In the genomic region with DNA sequence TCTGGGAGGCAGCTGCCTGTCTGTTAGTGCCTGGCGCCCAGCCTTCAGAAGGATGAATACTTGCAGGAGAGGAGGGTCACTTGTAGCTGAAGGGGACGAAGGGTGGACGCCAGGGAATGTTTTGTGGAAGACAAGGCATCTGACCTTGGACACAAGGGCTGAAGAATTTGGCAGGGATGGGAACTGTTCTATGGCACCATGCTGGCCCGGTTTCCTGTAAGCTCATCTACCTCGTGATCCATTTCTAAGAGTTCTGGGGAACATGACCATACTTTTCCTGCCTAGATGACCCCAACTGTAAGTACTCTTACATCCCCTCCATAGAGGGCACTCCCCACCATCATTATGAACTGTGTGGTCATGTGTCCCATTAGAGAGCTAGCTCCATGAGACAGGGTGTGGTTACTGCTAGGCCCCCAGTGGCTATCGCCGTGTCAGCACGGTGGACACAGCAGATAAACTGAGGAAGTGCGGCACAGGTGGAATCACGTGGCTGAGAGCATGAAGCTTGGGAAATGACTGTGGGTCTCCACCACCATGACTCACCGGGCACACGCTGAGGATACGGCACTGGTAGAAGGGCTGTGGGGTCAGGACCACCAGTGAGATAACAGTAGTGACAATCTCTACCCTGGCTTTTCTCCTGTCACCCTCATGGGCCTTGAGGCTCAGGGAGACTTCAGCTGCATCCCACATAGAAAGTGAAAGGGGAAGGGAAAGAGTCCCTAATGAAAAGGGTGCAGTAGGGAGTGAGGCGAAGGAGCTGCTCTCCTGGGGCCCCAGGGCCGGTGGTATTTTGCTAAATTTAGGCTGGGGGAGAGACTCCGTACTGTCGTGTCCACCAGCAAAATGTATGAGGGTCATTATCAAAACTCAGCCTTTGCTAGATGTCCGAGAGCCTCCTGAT, we compare ENCODE assay signal across 1 cellular context.
TF ChIP-seq lines count a peak whose summit lies in the region.

No MANE protein-coding gene starts in this region.

TF ChIP-seq in K562, 482 proteins besides CTCF, POLR2A, EP300 and RAD21 (continued from another document and continues in another):
- TF ChIP-seq PCBP2 (IDR thresholded peaks at IDR 0.05; ENCODE audit: low read depth, low read length, poor library complexity, severe bottlenecking): no peak
- TF ChIP-seq FOS (IDR thresholded peaks at IDR 0.05; ENCODE audit: extremely low read depth, insufficient read length): no peak
- TF ChIP-seq ZFP1 (CRISPR knock-in tag; IDR thresholded peaks at IDR 0.05): no peak
- no peak for TF ChIP-seq RFX5 (IDR thresholded peaks at IDR 0.05; ENCODE audit: low read depth, low read length)
- TF ChIP-seq, protein P1, sequence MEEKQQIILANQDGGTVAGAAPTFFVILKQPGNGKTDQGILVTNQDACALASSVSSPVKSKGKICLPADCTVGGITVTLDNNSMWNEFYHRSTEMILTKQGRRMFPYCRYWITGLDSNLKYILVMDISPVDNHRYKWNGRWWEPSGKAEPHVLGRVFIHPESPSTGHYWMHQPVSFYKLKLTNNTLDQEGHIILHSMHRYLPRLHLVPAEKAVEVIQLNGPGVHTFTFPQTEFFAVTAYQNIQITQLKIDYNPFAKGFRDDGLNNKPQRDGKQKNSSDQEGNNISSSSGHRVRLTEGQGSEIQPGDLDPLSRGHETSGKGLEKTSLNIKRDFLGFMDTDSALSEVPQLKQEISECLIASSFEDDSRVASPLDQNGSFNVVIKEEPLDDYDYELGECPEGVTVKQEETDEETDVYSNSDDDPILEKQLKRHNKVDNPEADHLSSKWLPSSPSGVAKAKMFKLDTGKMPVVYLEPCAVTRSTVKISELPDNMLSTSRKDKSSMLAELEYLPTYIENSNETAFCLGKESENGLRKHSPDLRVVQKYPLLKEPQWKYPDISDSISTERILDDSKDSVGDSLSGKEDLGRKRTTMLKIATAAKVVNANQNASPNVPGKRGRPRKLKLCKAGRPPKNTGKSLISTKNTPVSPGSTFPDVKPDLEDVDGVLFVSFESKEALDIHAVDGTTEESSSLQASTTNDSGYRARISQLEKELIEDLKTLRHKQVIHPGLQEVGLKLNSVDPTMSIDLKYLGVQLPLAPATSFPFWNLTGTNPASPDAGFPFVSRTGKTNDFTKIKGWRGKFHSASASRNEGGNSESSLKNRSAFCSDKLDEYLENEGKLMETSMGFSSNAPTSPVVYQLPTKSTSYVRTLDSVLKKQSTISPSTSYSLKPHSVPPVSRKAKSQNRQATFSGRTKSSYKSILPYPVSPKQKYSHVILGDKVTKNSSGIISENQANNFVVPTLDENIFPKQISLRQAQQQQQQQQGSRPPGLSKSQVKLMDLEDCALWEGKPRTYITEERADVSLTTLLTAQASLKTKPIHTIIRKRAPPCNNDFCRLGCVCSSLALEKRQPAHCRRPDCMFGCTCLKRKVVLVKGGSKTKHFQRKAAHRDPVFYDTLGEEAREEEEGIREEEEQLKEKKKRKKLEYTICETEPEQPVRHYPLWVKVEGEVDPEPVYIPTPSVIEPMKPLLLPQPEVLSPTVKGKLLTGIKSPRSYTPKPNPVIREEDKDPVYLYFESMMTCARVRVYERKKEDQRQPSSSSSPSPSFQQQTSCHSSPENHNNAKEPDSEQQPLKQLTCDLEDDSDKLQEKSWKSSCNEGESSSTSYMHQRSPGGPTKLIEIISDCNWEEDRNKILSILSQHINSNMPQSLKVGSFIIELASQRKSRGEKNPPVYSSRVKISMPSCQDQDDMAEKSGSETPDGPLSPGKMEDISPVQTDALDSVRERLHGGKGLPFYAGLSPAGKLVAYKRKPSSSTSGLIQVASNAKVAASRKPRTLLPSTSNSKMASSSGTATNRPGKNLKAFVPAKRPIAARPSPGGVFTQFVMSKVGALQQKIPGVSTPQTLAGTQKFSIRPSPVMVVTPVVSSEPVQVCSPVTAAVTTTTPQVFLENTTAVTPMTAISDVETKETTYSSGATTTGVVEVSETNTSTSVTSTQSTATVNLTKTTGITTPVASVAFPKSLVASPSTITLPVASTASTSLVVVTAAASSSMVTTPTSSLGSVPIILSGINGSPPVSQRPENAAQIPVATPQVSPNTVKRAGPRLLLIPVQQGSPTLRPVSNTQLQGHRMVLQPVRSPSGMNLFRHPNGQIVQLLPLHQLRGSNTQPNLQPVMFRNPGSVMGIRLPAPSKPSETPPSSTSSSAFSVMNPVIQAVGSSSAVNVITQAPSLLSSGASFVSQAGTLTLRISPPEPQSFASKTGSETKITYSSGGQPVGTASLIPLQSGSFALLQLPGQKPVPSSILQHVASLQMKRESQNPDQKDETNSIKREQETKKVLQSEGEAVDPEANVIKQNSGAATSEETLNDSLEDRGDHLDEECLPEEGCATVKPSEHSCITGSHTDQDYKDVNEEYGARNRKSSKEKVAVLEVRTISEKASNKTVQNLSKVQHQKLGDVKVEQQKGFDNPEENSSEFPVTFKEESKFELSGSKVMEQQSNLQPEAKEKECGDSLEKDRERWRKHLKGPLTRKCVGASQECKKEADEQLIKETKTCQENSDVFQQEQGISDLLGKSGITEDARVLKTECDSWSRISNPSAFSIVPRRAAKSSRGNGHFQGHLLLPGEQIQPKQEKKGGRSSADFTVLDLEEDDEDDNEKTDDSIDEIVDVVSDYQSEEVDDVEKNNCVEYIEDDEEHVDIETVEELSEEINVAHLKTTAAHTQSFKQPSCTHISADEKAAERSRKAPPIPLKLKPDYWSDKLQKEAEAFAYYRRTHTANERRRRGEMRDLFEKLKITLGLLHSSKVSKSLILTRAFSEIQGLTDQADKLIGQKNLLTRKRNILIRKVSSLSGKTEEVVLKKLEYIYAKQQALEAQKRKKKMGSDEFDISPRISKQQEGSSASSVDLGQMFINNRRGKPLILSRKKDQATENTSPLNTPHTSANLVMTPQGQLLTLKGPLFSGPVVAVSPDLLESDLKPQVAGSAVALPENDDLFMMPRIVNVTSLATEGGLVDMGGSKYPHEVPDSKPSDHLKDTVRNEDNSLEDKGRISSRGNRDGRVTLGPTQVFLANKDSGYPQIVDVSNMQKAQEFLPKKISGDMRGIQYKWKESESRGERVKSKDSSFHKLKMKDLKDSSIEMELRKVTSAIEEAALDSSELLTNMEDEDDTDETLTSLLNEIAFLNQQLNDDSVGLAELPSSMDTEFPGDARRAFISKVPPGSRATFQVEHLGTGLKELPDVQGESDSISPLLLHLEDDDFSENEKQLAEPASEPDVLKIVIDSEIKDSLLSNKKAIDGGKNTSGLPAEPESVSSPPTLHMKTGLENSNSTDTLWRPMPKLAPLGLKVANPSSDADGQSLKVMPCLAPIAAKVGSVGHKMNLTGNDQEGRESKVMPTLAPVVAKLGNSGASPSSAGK (IDR thresholded peaks at IDR 0.05): peak; percentile 67
- peak; percentile 49; the same call in 1 of the 2 replicates for TF ChIP-seq BHLHE40 (IDR thresholded peaks at IDR 0.05; ENCODE audit: low read length)
- TF ChIP-seq KDM4B (IDR thresholded peaks at IDR 0.05; ENCODE audit: borderline replicate concordance in 2 of 2, low read depth in 1 of 2): no peak
- TF ChIP-seq, protein P2, sequence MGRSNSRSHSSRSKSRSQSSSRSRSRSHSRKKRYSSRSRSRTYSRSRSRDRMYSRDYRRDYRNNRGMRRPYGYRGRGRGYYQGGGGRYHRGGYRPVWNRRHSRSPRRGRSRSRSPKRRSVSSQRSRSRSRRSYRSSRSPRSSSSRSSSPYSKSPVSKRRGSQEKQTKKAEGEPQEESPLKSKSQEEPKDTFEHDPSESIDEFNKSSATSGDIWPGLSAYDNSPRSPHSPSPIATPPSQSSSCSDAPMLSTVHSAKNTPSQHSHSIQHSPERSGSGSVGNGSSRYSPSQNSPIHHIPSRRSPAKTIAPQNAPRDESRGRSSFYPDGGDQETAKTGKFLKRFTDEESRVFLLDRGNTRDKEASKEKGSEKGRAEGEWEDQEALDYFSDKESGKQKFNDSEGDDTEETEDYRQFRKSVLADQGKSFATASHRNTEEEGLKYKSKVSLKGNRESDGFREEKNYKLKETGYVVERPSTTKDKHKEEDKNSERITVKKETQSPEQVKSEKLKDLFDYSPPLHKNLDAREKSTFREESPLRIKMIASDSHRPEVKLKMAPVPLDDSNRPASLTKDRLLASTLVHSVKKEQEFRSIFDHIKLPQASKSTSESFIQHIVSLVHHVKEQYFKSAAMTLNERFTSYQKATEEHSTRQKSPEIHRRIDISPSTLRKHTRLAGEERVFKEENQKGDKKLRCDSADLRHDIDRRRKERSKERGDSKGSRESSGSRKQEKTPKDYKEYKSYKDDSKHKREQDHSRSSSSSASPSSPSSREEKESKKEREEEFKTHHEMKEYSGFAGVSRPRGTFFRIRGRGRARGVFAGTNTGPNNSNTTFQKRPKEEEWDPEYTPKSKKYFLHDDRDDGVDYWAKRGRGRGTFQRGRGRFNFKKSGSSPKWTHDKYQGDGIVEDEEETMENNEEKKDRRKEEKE (IDR thresholded peaks at IDR 0.05; ENCODE audit: borderline replicate concordance in 1 of 2, control insufficient read depth in 1 of 2, low read depth in 2 of 2, low read length in 1 of 2): no peak
- no peak for TF ChIP-seq TAF1 (IDR thresholded peaks at IDR 0.05; ENCODE audit: control insufficient read depth, extremely low read depth, insufficient read depth, low read length, severe bottlenecking)
- TF ChIP-seq, protein P3, sequence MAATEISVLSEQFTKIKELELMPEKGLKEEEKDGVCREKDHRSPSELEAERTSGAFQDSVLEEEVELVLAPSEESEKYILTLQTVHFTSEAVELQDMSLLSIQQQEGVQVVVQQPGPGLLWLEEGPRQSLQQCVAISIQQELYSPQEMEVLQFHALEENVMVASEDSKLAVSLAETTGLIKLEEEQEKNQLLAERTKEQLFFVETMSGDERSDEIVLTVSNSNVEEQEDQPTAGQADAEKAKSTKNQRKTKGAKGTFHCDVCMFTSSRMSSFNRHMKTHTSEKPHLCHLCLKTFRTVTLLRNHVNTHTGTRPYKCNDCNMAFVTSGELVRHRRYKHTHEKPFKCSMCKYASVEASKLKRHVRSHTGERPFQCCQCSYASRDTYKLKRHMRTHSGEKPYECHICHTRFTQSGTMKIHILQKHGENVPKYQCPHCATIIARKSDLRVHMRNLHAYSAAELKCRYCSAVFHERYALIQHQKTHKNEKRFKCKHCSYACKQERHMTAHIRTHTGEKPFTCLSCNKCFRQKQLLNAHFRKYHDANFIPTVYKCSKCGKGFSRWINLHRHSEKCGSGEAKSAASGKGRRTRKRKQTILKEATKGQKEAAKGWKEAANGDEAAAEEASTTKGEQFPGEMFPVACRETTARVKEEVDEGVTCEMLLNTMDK (IDR thresholded peaks at IDR 0.05; ENCODE audit: borderline replicate concordance, insufficient read depth, low read depth, low read length, poor library complexity, severe bottlenecking): no peak
- TF ChIP-seq, protein P4, sequence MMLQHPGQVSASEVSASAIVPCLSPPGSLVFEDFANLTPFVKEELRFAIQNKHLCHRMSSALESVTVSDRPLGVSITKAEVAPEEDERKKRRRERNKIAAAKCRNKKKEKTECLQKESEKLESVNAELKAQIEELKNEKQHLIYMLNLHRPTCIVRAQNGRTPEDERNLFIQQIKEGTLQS (IDR thresholded peaks at IDR 0.05): peak; percentile 43
- TF ChIP-seq, protein P4 (CRISPR knock-in tag; conservative IDR thresholded peaks at IDR 0.05): no peak
- TF ChIP-seq, protein P5, sequence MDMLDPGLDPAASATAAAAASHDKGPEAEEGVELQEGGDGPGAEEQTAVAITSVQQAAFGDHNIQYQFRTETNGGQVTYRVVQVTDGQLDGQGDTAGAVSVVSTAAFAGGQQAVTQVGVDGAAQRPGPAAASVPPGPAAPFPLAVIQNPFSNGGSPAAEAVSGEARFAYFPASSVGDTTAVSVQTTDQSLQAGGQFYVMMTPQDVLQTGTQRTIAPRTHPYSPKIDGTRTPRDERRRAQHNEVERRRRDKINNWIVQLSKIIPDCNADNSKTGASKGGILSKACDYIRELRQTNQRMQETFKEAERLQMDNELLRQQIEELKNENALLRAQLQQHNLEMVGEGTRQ (CRISPR knock-in tag; IDR thresholded peaks at IDR 0.05): peak; percentile 56
- TF ChIP-seq, protein P6, sequence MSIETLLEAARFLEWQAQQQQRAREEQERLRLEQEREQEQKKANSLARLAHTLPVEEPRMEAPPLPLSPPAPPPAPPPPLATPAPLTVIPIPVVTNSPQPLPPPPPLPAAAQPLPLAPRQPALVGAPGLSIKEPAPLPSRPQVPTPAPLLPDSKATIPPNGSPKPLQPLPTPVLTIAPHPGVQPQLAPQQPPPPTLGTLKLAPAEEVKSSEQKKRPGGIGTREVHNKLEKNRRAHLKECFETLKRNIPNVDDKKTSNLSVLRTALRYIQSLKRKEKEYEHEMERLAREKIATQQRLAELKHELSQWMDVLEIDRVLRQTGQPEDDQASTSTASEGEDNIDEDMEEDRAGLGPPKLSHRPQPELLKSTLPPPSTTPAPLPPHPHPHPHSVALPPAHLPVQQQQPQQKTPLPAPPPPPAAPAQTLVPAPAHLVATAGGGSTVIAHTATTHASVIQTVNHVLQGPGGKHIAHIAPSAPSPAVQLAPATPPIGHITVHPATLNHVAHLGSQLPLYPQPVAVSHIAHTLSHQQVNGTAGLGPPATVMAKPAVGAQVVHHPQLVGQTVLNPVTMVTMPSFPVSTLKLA (conservative IDR thresholded peaks at IDR 0.05): peak; percentile 40 to 53; a peak in 2 of 4 replicates
- no peak for TF ChIP-seq SIN3B (IDR thresholded peaks at IDR 0.05; ENCODE audit: low read depth)
- TF ChIP-seq ZBTB7A (IDR thresholded peaks at IDR 0.05; ENCODE audit: borderline replicate concordance, control insufficient read depth, low read depth, low read length): no peak; the same call in 1 of the 2 replicates
- TF ChIP-seq, protein P7, sequence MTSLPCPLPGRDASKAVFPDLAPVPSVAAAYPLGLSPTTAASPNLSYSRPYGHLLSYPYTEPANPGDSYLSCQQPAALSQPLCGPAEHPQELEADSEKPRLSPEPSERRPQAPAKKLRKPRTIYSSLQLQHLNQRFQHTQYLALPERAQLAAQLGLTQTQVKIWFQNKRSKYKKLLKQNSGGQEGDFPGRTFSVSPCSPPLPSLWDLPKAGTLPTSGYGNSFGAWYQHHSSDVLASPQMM (CRISPR knock-in tag; IDR thresholded peaks at IDR 0.05): no peak
- TF ChIP-seq ZNF143 (CRISPR knock-in tag; IDR thresholded peaks at IDR 0.05): no peak
- TF ChIP-seq, protein P8, sequence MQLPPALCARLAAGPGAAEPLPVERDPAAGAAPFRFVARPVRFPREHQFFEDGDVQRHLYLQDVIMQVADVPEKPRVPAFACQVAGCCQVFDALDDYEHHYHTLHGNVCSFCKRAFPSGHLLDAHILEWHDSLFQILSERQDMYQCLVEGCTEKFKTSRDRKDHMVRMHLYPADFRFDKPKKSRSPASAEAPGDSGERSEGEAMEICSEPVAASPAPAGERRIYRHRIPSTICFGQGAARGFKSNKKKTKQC (CRISPR knock-in tag; IDR thresholded peaks at IDR 0.05): no peak
- TF ChIP-seq ZNF41 (CRISPR knock-in tag; conservative IDR thresholded peaks at IDR 0.05): no peak
- no peak for TF ChIP-seq KHSRP (IDR thresholded peaks at IDR 0.05)
- no peak for TF ChIP-seq FIP1L1 (IDR thresholded peaks at IDR 0.05; ENCODE audit: low read depth, low read length, poor library complexity, severe bottlenecking)
- no peak for TF ChIP-seq HDAC2 (IDR thresholded peaks at IDR 0.05)
- no peak for TF ChIP-seq ETV5 (CRISPR knock-in tag; IDR thresholded peaks at IDR 0.05; ENCODE audit: low read depth)
- TF ChIP-seq C11orf30 (IDR thresholded peaks at IDR 0.05; ENCODE audit: low read depth): no peak
- TF ChIP-seq NCOR1 (IDR thresholded peaks at IDR 0.05): no peak
- TF ChIP-seq GATAD2B (IDR thresholded peaks at IDR 0.05; ENCODE audit: borderline replicate concordance): no peak
- no peak for TF ChIP-seq NBN (IDR thresholded peaks at IDR 0.05; ENCODE audit: low read depth)
- TF ChIP-seq RBM15 (IDR thresholded peaks at IDR 0.05; ENCODE audit: insufficient read depth, low read length): no peak
- TF ChIP-seq ZNF79 (CRISPR knock-in tag; IDR thresholded peaks at IDR 0.05; ENCODE audit: low read depth): no peak
